1 cellular context compared by ENCODE assay signal in genomic region chr2:100820346-100821254, GRCh38.
TF ChIP-seq lines count a peak whose summit lies in the region.

No MANE protein-coding gene starts in this region.

TF ChIP-seq in HepG2, 621 proteins besides CTCF, POLR2A, EP300 and RAD21 (continued from another document and continues in another):
- TF ChIP-seq MTERF4 (CRISPR knock-in tag; IDR thresholded peaks at IDR 0.05) (peak; percentile 67; the same call in 1 of the 2 replicates), DMTF1 (CRISPR knock-in tag; IDR thresholded peaks at IDR 0.05) (no peak), FOSL1 (CRISPR knock-in tag; IDR thresholded peaks at IDR 0.05; ENCODE audit: borderline replicate concordance) (0 out of 2 replicates have a peak, but pooled peaks have one; percentile 9), FOXC1 (CRISPR knock-in tag; IDR thresholded peaks at IDR 0.05; ENCODE audit: borderline replicate concordance) (no peak), HOXA3 (CRISPR knock-in tag; IDR thresholded peaks at IDR 0.05) (0 out of 2 replicates have a peak, but pooled peaks have one; percentile 14), TEAD3 (CRISPR knock-in tag; optimal IDR thresholded peaks at IDR 0.05; ENCODE audit: borderline replicate concordance) (no peak), PHF21A (CRISPR knock-in tag; IDR thresholded peaks at IDR 0.05) (no peak), ZNF232 (CRISPR knock-in tag; IDR thresholded peaks at IDR 0.05; ENCODE audit: borderline replicate concordance) (no peak; the same call in 1 of the 2 replicates), GMEB1 (CRISPR knock-in tag; IDR thresholded peaks at IDR 0.05; ENCODE audit: borderline replicate concordance) (0 out of 2 replicates have a peak, but pooled peaks have one; percentile 25), ZBTB8A (CRISPR knock-in tag; IDR thresholded peaks at IDR 0.05; ENCODE audit: borderline replicate concordance, low read depth) (no peak), E2F5 (CRISPR knock-in tag; conservative IDR thresholded peaks at IDR 0.05) (no peak; the same call in 1 of the 2 replicates), ZIK1 (CRISPR knock-in tag; IDR thresholded peaks at IDR 0.05; ENCODE audit: borderline replicate concordance, low read depth) (peak; percentile 75; the same call in 1 of the 2 replicates), SRF (IDR thresholded peaks at IDR 0.05; ENCODE audit: low read depth, low read length) (no peak), KMT2A (CRISPR knock-in tag; IDR thresholded peaks at IDR 0.05) (peak; percentile 91), CHCHD3 (CRISPR knock-in tag; IDR thresholded peaks at IDR 0.05) (no peak; the same call in 1 of the 2 replicates), CBX2 (IDR thresholded peaks at IDR 0.05; ENCODE audit: low read depth, low read length) (no peak), CBX2 (CRISPR knock-in tag; IDR thresholded peaks at IDR 0.05; ENCODE audit: low read depth) (0 out of 2 replicates have a peak, but pooled peaks have one; percentile 53), ZNF441 (CRISPR knock-in tag; IDR thresholded peaks at IDR 0.05; ENCODE audit: borderline replicate concordance) (no peak), HMGXB4 (CRISPR knock-in tag; IDR thresholded peaks at IDR 0.05; ENCODE audit: borderline replicate concordance in 1 of 2, low read depth in 1 of 2) (peak in 1 of 2 experiments; percentile 3; a peak in 1 of 4 replicates), TARDBP (CRISPR knock-in tag; IDR thresholded peaks at IDR 0.05) (no peak), MZF1 (CRISPR knock-in tag; IDR thresholded peaks at IDR 0.05; ENCODE audit: borderline replicate concordance) (no peak), SAFB2 (CRISPR knock-in tag; IDR thresholded peaks at IDR 0.05; ENCODE audit: borderline replicate concordance, low read depth) (peak; percentile 58; the same call in 1 of the 2 replicates), RXRA (CRISPR knock-in tag; IDR thresholded peaks at IDR 0.05) (peak; percentile 60; the same call in 1 of the 2 replicates), DNMT1 (CRISPR knock-in tag; IDR thresholded peaks at IDR 0.05) (no peak; the same call in 1 of the 2 replicates), SKI (IDR thresholded peaks at IDR 0.05; ENCODE audit: partially characterized antibody) (no peak), ZNF670 (CRISPR knock-in tag; IDR thresholded peaks at IDR 0.05; ENCODE audit: borderline replicate concordance) (no peak), HDAC1 (CRISPR knock-in tag; IDR thresholded peaks at IDR 0.05) (peak; percentile 25; the same call in 1 of the 2 replicates), RNF219 (CRISPR knock-in tag; IDR thresholded peaks at IDR 0.05) (no peak), ELF4 (CRISPR knock-in tag; IDR thresholded peaks at IDR 0.05; ENCODE audit: borderline replicate concordance) (no peak), SP4 (CRISPR knock-in tag; IDR thresholded peaks at IDR 0.05) (no peak; the same call in 1 of the 2 replicates), FOSL2 (CRISPR knock-in tag; IDR thresholded peaks at IDR 0.05) (no peak), PREB (CRISPR knock-in tag; IDR thresholded peaks at IDR 0.05) (peak; percentile 64; the same call in 1 of the 2 replicates), ZMAT3 (CRISPR knock-in tag; conservative IDR thresholded peaks at IDR 0.05) (no peak), HDAC2 (CRISPR knock-in tag; IDR thresholded peaks at IDR 0.05) (no peak), THAP11 (CRISPR knock-in tag; IDR thresholded peaks at IDR 0.05) (peak; percentile 33; the same call in 1 of the 2 replicates), MLLT10 (CRISPR knock-in tag; IDR thresholded peaks at IDR 0.05) (no peak), ZNF547 (CRISPR knock-in tag; IDR thresholded peaks at IDR 0.05) (no peak; the same call in 1 of the 2 replicates), ZNF337 (CRISPR knock-in tag; IDR thresholded peaks at IDR 0.05; ENCODE audit: borderline replicate concordance, low read depth) (no peak), ZNF18 (CRISPR knock-in tag; IDR thresholded peaks at IDR 0.05; ENCODE audit: insufficient replicate concordance) (peak; percentile 21), ZC3H13 (CRISPR knock-in tag; IDR thresholded peaks at IDR 0.05) (peak; percentile 55; the same call in 1 of the 2 replicates), BCL3 (CRISPR knock-in tag; IDR thresholded peaks at IDR 0.05) (no peak; the same call in 1 of the 2 replicates), PRMT3 (CRISPR knock-in tag; IDR thresholded peaks at IDR 0.05; ENCODE audit: borderline replicate concordance, low read depth) (no peak), SMAD3 (CRISPR knock-in tag; IDR thresholded peaks at IDR 0.05) (no peak), ZSCAN30 (CRISPR knock-in tag; IDR thresholded peaks at IDR 0.05) (no peak), TBX2 (CRISPR knock-in tag; IDR thresholded peaks at IDR 0.05; ENCODE audit: borderline replicate concordance) (peak; percentile 49; the same call in 1 of the 2 replicates), PLRG1 (conservative IDR thresholded peaks at IDR 0.05) (no peak), TERF1 (CRISPR knock-in tag; IDR thresholded peaks at IDR 0.05) (no peak), DNMT3B (CRISPR knock-in tag; conservative IDR thresholded peaks at IDR 0.05) (no peak), ZNF251 (CRISPR knock-in tag; IDR thresholded peaks at IDR 0.05) (no peak), MXI1 (IDR thresholded peaks at IDR 0.05; ENCODE audit: borderline replicate concordance, low read depth, low read length) (no peak)
